In the genomic region with DNA sequence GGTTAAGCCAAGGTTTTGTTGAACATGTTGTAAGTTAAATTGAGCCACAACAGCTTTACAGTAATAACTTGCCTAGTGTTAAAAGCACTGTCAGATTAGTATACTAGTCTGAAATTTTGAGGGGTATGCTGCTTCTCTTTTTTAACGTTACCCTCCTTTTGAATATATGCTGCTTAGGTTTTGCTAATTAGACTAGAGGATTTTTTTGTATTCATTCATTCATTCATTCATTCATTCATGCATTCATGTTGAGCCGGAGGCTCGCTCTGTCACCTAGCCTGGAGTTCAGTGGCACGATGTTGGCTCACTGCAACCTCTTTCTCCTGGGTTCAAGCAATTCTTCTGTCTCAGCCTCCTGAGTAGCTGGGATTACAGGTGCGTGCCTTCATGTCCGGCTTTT, we compare ENCODE assay signal across 14 cellular contexts. TPM values are rescaled to one million over a fixed set of nuclear protein-coding genes. Genes with fewer than 3 reads are reported as not detected.
DNase-seq lines count a peak whose midpoint lies in the region; ATAC-seq and TF ChIP-seq lines count a peak whose summit lies in the region.
"Had no signal": no experiment of that assay in that cellular context is flagged by ENCODE, and none has a peak within 500 bp of the region (broad histone marks: within the 10 kb centered on the region; RNA-seq: fewer than 3 reads in every experiment).

No MANE protein-coding gene starts in this region.

- H3K4me1 Mint-ChIP-seq in activated T-cell treated with anti-CD3 and anti-CD28 coated beads, Interleukin-2, amount 50 U/mL, for 24 hours (ENCODE audit: low read depth), result peaks cover 41% of the 10 kb centered on the region
- peaks cover 27% of the 10 kb centered on the region for H3K4me1 Mint-ChIP-seq in activated T-cell treated with anti-CD3 and anti-CD28 coated beads, Interleukin-2, amount 50 U/mL, for 4 hours (ENCODE audit: low read depth)
- H3K4me1 Mint-ChIP-seq in T-helper 17 cell, result peaks cover 39% of the 10 kb centered on the region

- 92 to 95% methylated on average over 6 of the region's 6 CpGs for WGBS in aorta, 2 donors

- peak overlapping the region; percentile 33 for H3K27ac Mint-ChIP-seq in activated T-cell treated with anti-CD3 and anti-CD28 coated beads, Interleukin-2, amount 50 U/mL, for 24 hours
- H3K27ac Mint-ChIP-seq in T-helper 17 cell, result peak overlapping the region; percentile 80
- H3K27ac Mint-ChIP-seq: B cell; CD8-positive, alpha-beta T cell had no signal

- no peaks in the 10 kb centered on the region for H3K27me3 Mint-ChIP-seq in activated T-cell treated with anti-CD3 and anti-CD28 coated beads, Interleukin-2, amount 50 U/mL, for 24 hours
- no peaks in the 10 kb centered on the region for H3K27me3 Mint-ChIP-seq in activated T-cell treated with anti-CD3 and anti-CD28 coated beads, Interleukin-2, amount 50 U/mL, for 4 hours (ENCODE audit: low read depth)
- no peaks in the 10 kb centered on the region for H3K27me3 Mint-ChIP-seq in T-helper 17 cell
- H3K27me3 Mint-ChIP-seq: B cell had no signal

- no peak for TF ChIP-seq POLR2A in erythroblast (IDR thresholded peaks at IDR 0.05; ENCODE audit: low read length)

- DNase-seq in activated T-cell treated with anti-CD3 and anti-CD28 coated beads, Interleukin-2, amount 50 U/mL, for 24 hours, result no peak
- DNase-seq in activated T-cell treated with anti-CD3 and anti-CD28 coated beads, Interleukin-2, amount 50 U/mL, for 4 hours, result no peak
- DNase-seq in T-helper 17 cell (no peak), posterior vena cava (ENCODE audit: low spot score) (peak; percentile 23), aorta (no peak), 8988T (no peak), erythroblast (lab: John Stamatoyannopoulos, UW) (no peak)
- DNase-seq: Calu3; CD8-positive, alpha-beta T cell; DMS79 treated with DMSO at 0.1 percent for 48 hours; GM23248; HCEC 1CT had no signal

- peaks cover 92% of the 10 kb centered on the region for H3K36me3 Mint-ChIP-seq in activated T-cell treated with anti-CD3 and anti-CD28 coated beads, Interleukin-2, amount 50 U/mL, for 24 hours (ENCODE audit: low read depth)
- peaks cover 46% of the 10 kb centered on the region for H3K36me3 Mint-ChIP-seq in activated T-cell treated with anti-CD3 and anti-CD28 coated beads, Interleukin-2, amount 50 U/mL, for 4 hours (ENCODE audit: insufficient read depth)
- peaks cover 12% of the 10 kb centered on the region for H3K36me3 Mint-ChIP-seq in T-helper 17 cell (ENCODE audit: low read depth)

- H3K36me3 ChIP-seq in aorta (ENCODE audit: control insufficient read depth in 1 of 2, insufficient read depth in 2 of 2, low read length in 1 of 2), result peaks cover 4 to 5% of the 10 kb centered on the region in 2 donors

- H3K4me3 ChIP-seq in aorta (ENCODE audit: low read length in 2 of 2), result no peak overlapping the region
- H3K4me3 ChIP-seq: BLaER1 treated with 17β-estradiol and CSF1 and Interleukin-3, amounts not matched to agents 10 nM and 100 nM; GM23248 had no signal

- H3K9me3 Mint-ChIP-seq in activated T-cell treated with anti-CD3 and anti-CD28 coated beads, Interleukin-2, amount 50 U/mL, for 24 hours, result no peaks in the 10 kb centered on the region
- H3K9me3 Mint-ChIP-seq in activated T-cell treated with anti-CD3 and anti-CD28 coated beads, Interleukin-2, amount 50 U/mL, for 4 hours, result no peaks in the 10 kb centered on the region
- H3K9me3 Mint-ChIP-seq: CD8-positive, alpha-beta T cell had no signal

- no peak overlapping the region for H3K27ac ChIP-seq in aorta (ENCODE audit: low read depth in 1 of 2, low read length in 2 of 2)
- H3K27ac ChIP-seq: BLaER1 treated with 17β-estradiol and CSF1 and Interleukin-3, amounts not matched to agents 10 nM and 100 nM; GM23248 had no signal

- no peaks in the 10 kb centered on the region for H3K9me3 ChIP-seq in T-helper 17 cell (ENCODE audit: control insufficient read depth, low read length, poor library complexity, severe bottlenecking)
- no peaks in the 10 kb centered on the region for H3K9me3 ChIP-seq in aorta (ENCODE audit: control insufficient read depth, low read length)
- H3K9me3 ChIP-seq: BLaER1 treated with 17β-estradiol and CSF1 and Interleukin-3, amounts not matched to agents 10 nM and 100 nM had no signal

- no peaks in the 10 kb centered on the region for H3K4me1 ChIP-seq in aorta (ENCODE audit: control insufficient read depth in 1 of 2, insufficient read depth in 2 of 2, low read length in 2 of 2)

- intact Hi-C loops in posterior vena cava (cut with DNase I), result no loop called here
- intact Hi-C loops in aorta (cut with DNase I), result no loop called here

- H3K4me3 Mint-ChIP-seq in activated T-cell treated with anti-CD3 and anti-CD28 coated beads, Interleukin-2, amount 50 U/mL, for 24 hours, result no peak overlapping the region
- H3K4me3 Mint-ChIP-seq in activated T-cell treated with anti-CD3 and anti-CD28 coated beads, Interleukin-2, amount 50 U/mL, for 4 hours, result no peak overlapping the region
- H3K4me3 Mint-ChIP-seq in T-helper 17 cell, result no peak overlapping the region
- H3K4me3 Mint-ChIP-seq: B cell; CD8-positive, alpha-beta T cell had no signal

- no peaks in the 10 kb centered on the region for H3K27me3 ChIP-seq in aorta (ENCODE audit: control insufficient read depth in 1 of 2, insufficient read depth in 2 of 2, low read length in 1 of 2)
- H3K27me3 ChIP-seq: BLaER1 treated with 17β-estradiol and CSF1 and Interleukin-3, amounts not matched to agents 10 nM and 100 nM had no signal

- no peak for ATAC-seq in activated T-cell treated with anti-CD3 and anti-CD28 coated beads, Interleukin-2, amount 50 U/mL, for 4 hours
- ATAC-seq in T-helper 17 cell, result no peak
- ATAC-seq in aorta (ENCODE audit: low FRiP score), result no peak
- ATAC-seq: CD8-positive, alpha-beta T cell had no signal

RNA-seq across cellular contexts. Expression of gene DNAJB6, which starts 24.7 kb away (rescaled TPM):
- total RNA-seq in activated T-cell treated with anti-CD3 and anti-CD28 coated beads, Interleukin-2, amount 50 U/mL, for 4 hours, result 100 to 1,000 TPM; 107 to 129 (median 117) TPM
- total RNA-seq in T-helper 17 cell, result 100 to 1,000 TPM; 266 to 278 TPM
- total RNA-seq in posterior vena cava, result 100 to 1,000 TPM; 105 to 118 TPM
- 100 to 1,000 TPM; 130 to 143 TPM for total RNA-seq in aorta
- 100 to 1,000 TPM; 118 to 126 TPM for polyA plus RNA-seq in aorta
